20 cellular contexts compared by ENCODE assay signal in genomic region chr21:38383411-38384245, GRCh38.
"Had no signal": no experiment of that assay in that cellular context is flagged by ENCODE, and none has a peak within 500 bp of the region (broad histone marks: within the 10 kb centered on the region; RNA-seq: fewer than 3 reads in every experiment).

No MANE protein-coding gene starts in this region.

- H3K27ac ChIP-seq: coronary artery, dorsolateral prefrontal cortex, lower lobe of right lung, ovary, suprapubic skin, tibial artery had no signal

- FAIRE-seq: frontal cortex, keratinocyte had no signal

- DNase-seq: central memory CD4-positive, alpha-beta T cell; dorsolateral prefrontal cortex; effector CD8-positive, alpha-beta T cell; glutamatergic neuron; immature natural killer cell; lower lobe of right lung; midbrain; nucleus accumbens; ovary; stimulated activated CD4-positive, alpha-beta T cell treated with anti-CD3 and anti-CD28 coated beads, Interleukin-4, amount 100 ng/mL, for 1 hour; stimulated activated CD8-positive, alpha-beta memory T cell treated with anti-CD3 and anti-CD28 coated beads, Interleukin-4, amount 100 ng/mL, for 48 hours; stimulated activated naive CD8-positive, alpha-beta T cell treated with anti-CD3 and anti-CD28 coated beads, Interleukin-15, Interleukin-2, amounts not matched to agents 100 U/mL and 50 U/mL, for 24 hours; tibial artery had no signal

- ATAC-seq: right cardiac atrium; stimulated activated effector memory CD8-positive, alpha-beta T cell treated with anti-CD3 and anti-CD28 coated beads, Interleukin-12 subunit alpha, Interleukin-12 subunit beta, amount 100 ng/mL, for 72 hours; stimulated activated naive CD8-positive, alpha-beta T cell treated with anti-CD3 and anti-CD28 coated beads, Interleukin-15, Interleukin-2, amounts not matched to agents 100 U/mL and 50 U/mL, for 24 hours had no signal

- H3K4me3 ChIP-seq: coronary artery, dorsolateral prefrontal cortex, left lung, lower lobe of right lung, ovary, suprapubic skin, tibial artery had no signal

- H3K36me3 ChIP-seq: lower lobe of right lung, ovary, suprapubic skin had no signal

- H3K4me1 ChIP-seq: suprapubic skin had no signal

- H3K9me3 ChIP-seq: left lung, lower lobe of right lung, ovary, suprapubic skin, tibial artery had no signal

- H3K27me3 ChIP-seq: left lung, ovary, tibial artery had no signal
